Comparison of ENCODE assay signal across 19 cellular contexts in the genomic region with DNA sequence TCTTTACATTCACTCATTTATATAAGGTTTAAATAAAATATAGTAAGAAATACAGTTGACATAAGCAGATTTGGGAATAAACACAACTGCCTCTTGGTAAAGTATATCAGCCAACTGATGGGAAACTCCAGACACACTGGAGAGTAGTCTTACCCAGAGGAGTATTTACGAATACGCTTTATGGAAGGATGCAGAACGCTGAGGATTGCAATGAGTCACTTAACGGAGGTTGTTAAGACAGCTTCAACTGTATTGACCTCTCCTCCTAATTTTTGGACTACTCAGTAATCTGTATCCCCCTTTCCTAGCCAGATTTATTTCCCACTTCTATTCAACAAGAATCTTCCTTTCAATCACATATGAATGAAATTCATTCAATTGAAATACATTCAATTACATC. TPM values are rescaled to one million over a fixed set of nuclear protein-coding genes. Genes with fewer than 3 reads are reported as not detected.
DNase-seq lines count a peak whose midpoint lies in the region; ATAC-seq and TF ChIP-seq lines count a peak whose summit lies in the region.
"Had no signal": no experiment of that assay in that cellular context is flagged by ENCODE, and none has a peak within 500 bp of the region (broad histone marks: within the 10 kb centered on the region; RNA-seq: fewer than 3 reads in every experiment).

No MANE protein-coding gene starts in this region.

- peaks cover 0 to 6% (median 0%) of the 10 kb centered on the region in 4 donors for H3K36me3 ChIP-seq in sigmoid colon

- no peaks in the 10 kb centered on the region for H3K27me3 Mint-ChIP-seq in activated CD4-positive, alpha-beta T cell treated with anti-CD3 and anti-CD28 coated beads, Interleukin-2, amount 10 ng/mL, durations not matched to agents 24 days and 14 days
- H3K27me3 Mint-ChIP-seq in activated CD8-positive, alpha-beta T cell treated with anti-CD3 and anti-CD28 coated beads, Interleukin-2, amount 10 ng/mL, durations not matched to agents 7 days and 5 days (ENCODE audit: low read depth): no peaks in the 10 kb centered on the region

- H3K27me3 ChIP-seq in sigmoid colon: no peaks in the 10 kb centered on the region

- H3K4me3 Mint-ChIP-seq in activated CD4-positive, alpha-beta T cell treated with anti-CD3 and anti-CD28 coated beads, Interleukin-2, amount 10 ng/mL, durations not matched to agents 24 days and 14 days: no peak overlapping the region
- no peak overlapping the region for H3K4me3 Mint-ChIP-seq in activated CD8-positive, alpha-beta T cell treated with anti-CD3 and anti-CD28 coated beads, Interleukin-2, amount 10 ng/mL, durations not matched to agents 7 days and 5 days
- H3K4me3 Mint-ChIP-seq: activated T-cell treated with anti-CD3 and anti-CD28 coated beads, Interleukin-2, amount 50 U/mL, for 4 hours; T-helper 1 cell treated with Interleukin-12 subunit alpha and Interleukin-12 subunit beta and Interleukin-4 antibody, amounts not matched to agents 30 μg/mL and 1 μg/mL, for 36 hours had no signal

- no peak overlapping the region for H3K27ac Mint-ChIP-seq in activated CD4-positive, alpha-beta T cell treated with anti-CD3 and anti-CD28 coated beads, Interleukin-2, amount 10 ng/mL, durations not matched to agents 24 days and 14 days
- no peak overlapping the region for H3K27ac Mint-ChIP-seq in activated CD8-positive, alpha-beta T cell treated with anti-CD3 and anti-CD28 coated beads, Interleukin-2, amount 10 ng/mL, durations not matched to agents 7 days and 5 days
- H3K27ac Mint-ChIP-seq: T-helper 1 cell treated with Interleukin-12 subunit alpha and Interleukin-12 subunit beta and Interleukin-4 antibody, amounts not matched to agents 30 μg/mL and 1 μg/mL, for 36 hours had no signal

- no peak for TF ChIP-seq CTCF in sigmoid colon (IDR thresholded peaks at IDR 0.05)

- TF ChIP-seq EP300 in sigmoid colon (IDR thresholded peaks at IDR 0.05): no peak

- H3K4me1 ChIP-seq in sigmoid colon: peaks cover 0 to 42% (median 25%) of the 10 kb centered on the region in 4 donors

- ATAC-seq in activated CD8-positive, alpha-beta T cell treated with anti-CD3 and anti-CD28 coated beads, Interleukin-2, amount 10 ng/mL, durations not matched to agents 7 days and 5 days: no peak
- ATAC-seq: activated T-cell treated with anti-CD3 and anti-CD28 coated beads, Interleukin-2, amount 50 U/mL, for 4 hours; HCT116; psoas muscle had no signal

- CTCF ChIA-PET in activated CD8-positive, alpha-beta T cell treated with anti-CD3 and anti-CD28 coated beads, Interleukin-2, amount 10 ng/mL, durations not matched to agents 7 days and 5 days (lab: Charles Lee): interaction anchor here (1.5 kb wide), 1 partner anchor 133 kb away, joined by 3 read pairs; no protein-coding TSS in a partner anchor

- 70 to 79% methylated on average over 4 of the region's 4 CpGs for WGBS in sigmoid colon, 2 donors

- peaks cover 42% of the 10 kb centered on the region for H3K36me3 Mint-ChIP-seq in activated CD4-positive, alpha-beta T cell treated with anti-CD3 and anti-CD28 coated beads, Interleukin-2, amount 10 ng/mL, durations not matched to agents 24 days and 14 days (ENCODE audit: low read depth)
- peaks cover 59% of the 10 kb centered on the region for H3K36me3 Mint-ChIP-seq in activated CD8-positive, alpha-beta T cell treated with anti-CD3 and anti-CD28 coated beads, Interleukin-2, amount 10 ng/mL, durations not matched to agents 7 days and 5 days (ENCODE audit: low read depth)

- no peaks in the 10 kb centered on the region for H3K9me3 Mint-ChIP-seq in activated CD4-positive, alpha-beta T cell treated with anti-CD3 and anti-CD28 coated beads, Interleukin-2, amount 10 ng/mL, durations not matched to agents 24 days and 14 days
- H3K9me3 Mint-ChIP-seq in activated CD8-positive, alpha-beta T cell treated with anti-CD3 and anti-CD28 coated beads, Interleukin-2, amount 10 ng/mL, durations not matched to agents 7 days and 5 days (ENCODE audit: insufficient read depth): no peaks in the 10 kb centered on the region
- H3K9me3 Mint-ChIP-seq: activated T-cell treated with anti-CD3 and anti-CD28 coated beads, Interleukin-2, amount 50 U/mL, for 4 hours; T-helper 1 cell treated with Interleukin-12 subunit alpha and Interleukin-12 subunit beta and Interleukin-4 antibody, amounts not matched to agents 30 μg/mL and 1 μg/mL, for 36 hours had no signal

- DNase-seq in CD1c-positive myeloid dendritic cell (ENCODE audit: extremely low spot score) (peak; percentile 8), RPMI7951 (ENCODE audit: low read depth) (peak; percentile 33), foreskin melanocyte (peak; percentile 49), sigmoid colon (no peak), C1 segment of cervical spinal cord (lab: John Stamatoyannopoulos, UW) (no peak)
- no peak for DNase-seq in activated CD4-positive, CD25-positive, alpha-beta regulatory T cell (lab: John Stamatoyannopoulos, UW)
- DNase-seq in activated CD4-positive, alpha-beta T cell treated with anti-CD3 and anti-CD28 coated beads, Interleukin-2, amount 10 ng/mL, durations not matched to agents 24 days and 14 days: no peak
- no peak for DNase-seq in activated CD8-positive, alpha-beta T cell treated with anti-CD3 and anti-CD28 coated beads, Interleukin-2, amount 10 ng/mL, durations not matched to agents 7 days and 5 days
- DNase-seq: ACHN; activated T-cell treated with anti-CD3 and anti-CD28 coated beads, Interleukin-2, amount 50 U/mL, for 4 hours; effector CD4-positive, alpha-beta T cell; foreskin fibroblast; Karpas-422; NCI-H1436 treated with DMSO at 0.1 percent for 48 hours; NCI-H774; psoas muscle; SK-N-SH had no signal

- peaks cover 57% of the 10 kb centered on the region for H3K4me1 Mint-ChIP-seq in activated CD4-positive, alpha-beta T cell treated with anti-CD3 and anti-CD28 coated beads, Interleukin-2, amount 10 ng/mL, durations not matched to agents 24 days and 14 days
- H3K4me1 Mint-ChIP-seq in activated CD8-positive, alpha-beta T cell treated with anti-CD3 and anti-CD28 coated beads, Interleukin-2, amount 10 ng/mL, durations not matched to agents 7 days and 5 days (ENCODE audit: low read depth): peaks cover 54% of the 10 kb centered on the region

- TF ChIP-seq POLR2A in sigmoid colon (IDR thresholded peaks at IDR 0.05): no peak

- H3K27ac ChIP-seq in sigmoid colon: peak overlapping the region in 3 of 4 donors; percentile 17 to 42 (median 29)
- H3K27ac ChIP-seq: psoas muscle had no signal

- H3K9me3 ChIP-seq in sigmoid colon: no peaks in the 10 kb centered on the region
- H3K9me3 ChIP-seq: psoas muscle, SK-N-SH had no signal

- no peak overlapping the region for H3K4me3 ChIP-seq in sigmoid colon
- H3K4me3 ChIP-seq: psoas muscle had no signal

- intact Hi-C loops in sigmoid colon (cut with DNase I): no loop called here
- intact Hi-C loops in activated CD4-positive, alpha-beta T cell treated with anti-CD3 and anti-CD28 coated beads, Interleukin-2, amount 10 ng/mL, durations not matched to agents 24 days and 14 days (cut with micrococcal nuclease): no loop called here

- POLR2A ChIA-PET in activated CD8-positive, alpha-beta T cell treated with anti-CD3 and anti-CD28 coated beads, Interleukin-2, amount 10 ng/mL, durations not matched to agents 7 days and 5 days (lab: Charles Lee): no interaction called here

RNA-seq across cellular contexts. Expression of a gene that starts 6.0 kb away (rescaled TPM):
- total RNA-seq in RPMI7951 (2014; rRNA removed; shearing (Covaris generic)): 9.0 and 10.2 TPM in 2 replicates
- 10 to 100 TPM; 27.2 to 60.1 (median 47.7) TPM for total RNA-seq in sigmoid colon
- polyA plus RNA-seq in sigmoid colon: 10 to 100 TPM; 21.6 to 40.7 (median 26.4) TPM
- total RNA-seq in activated CD4-positive, alpha-beta T cell treated with anti-CD3 and anti-CD28 coated beads, Interleukin-2, amount 10 ng/mL, durations not matched to agents 24 days and 14 days: 31.4 and 35.1 TPM in 2 replicates
- 10 to 100 TPM; 44.6 to 50.6 TPM for total RNA-seq in activated CD8-positive, alpha-beta T cell treated with anti-CD3 and anti-CD28 coated beads, Interleukin-2, amount 10 ng/mL, durations not matched to agents 7 days and 5 days

Comparison
In these comparisons a context has a peak if more than half of its experiments do, and no peak if none do; other contexts are left out.
1. DNase-seq: peak in CD1c-positive myeloid dendritic cell (single experiment), RPMI7951 (single experiment) and foreskin melanocyte (single experiment); none in sigmoid colon (single experiment), activated CD4-positive, CD25-positive, alpha-beta regulatory T cell (0 of 4), activated CD4-positive, alpha-beta T cell treated with anti-CD3 and anti-CD28 coated beads, Interleukin-2, amount 10 ng/mL, durations not matched to agents 24 days and 14 days (single experiment), activated CD8-positive, alpha-beta T cell treated with anti-CD3 and anti-CD28 coated beads, Interleukin-2, amount 10 ng/mL, durations not matched to agents 7 days and 5 days (single experiment) and C1 segment of cervical spinal cord (0 of 14).